In the genomic region with DNA sequence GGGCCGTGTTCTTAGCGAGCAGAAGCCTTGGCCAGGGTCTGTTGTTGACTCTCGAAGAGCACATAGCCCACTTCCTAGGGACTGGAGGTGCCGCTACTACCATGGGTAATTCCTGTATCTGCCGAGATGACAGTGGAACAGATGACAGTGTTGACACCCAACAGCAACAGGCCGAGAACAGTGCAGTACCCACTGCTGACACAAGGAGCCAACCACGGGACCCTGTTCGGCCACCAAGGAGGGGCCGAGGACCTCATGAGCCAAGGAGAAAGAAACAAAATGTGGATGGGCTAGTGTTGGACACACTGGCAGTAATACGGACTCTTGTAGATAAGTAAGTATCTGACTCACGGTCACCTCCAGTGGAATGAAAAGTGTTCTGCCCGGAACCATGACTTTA, we compare ENCODE assay signal across 1 cellular context.
A peak's percentile ranks its signal among the peaks of the same experiment; 100 is the strongest.
TF ChIP-seq lines count a peak whose summit lies in the region.

No MANE protein-coding gene starts in this region.

TF ChIP-seq in H1, 55 proteins besides CTCF, POLR2A, EP300 and RAD21:
- TF ChIP-seq KDM4A (IDR thresholded peaks at IDR 0.05; ENCODE audit: low read depth, low read length, severe bottlenecking): no peak
- no peak for TF ChIP-seq RBBP5 (IDR thresholded peaks at IDR 0.05; ENCODE audit: borderline replicate concordance, low read depth, low read length)
- 0 out of 4 replicates have a peak, but pooled peaks of 1 of the 2 experiments have one; percentile 32 for TF ChIP-seq SIN3A (conservative IDR thresholded peaks at IDR 0.05 in 1 of 2, IDR thresholded peaks at IDR 0.05 in 1 of 2; ENCODE audit: low read depth in 1 of 2, low read length in 2 of 2)
- no peak for TF ChIP-seq CBX8 (IDR thresholded peaks at IDR 0.05; ENCODE audit: borderline replicate concordance, low read depth, low read length)
- TF ChIP-seq PHF8 (conservative IDR thresholded peaks at IDR 0.05; ENCODE audit: low read depth, low read length): no peak
